8 cellular contexts compared by ENCODE assay signal in the genomic region with DNA sequence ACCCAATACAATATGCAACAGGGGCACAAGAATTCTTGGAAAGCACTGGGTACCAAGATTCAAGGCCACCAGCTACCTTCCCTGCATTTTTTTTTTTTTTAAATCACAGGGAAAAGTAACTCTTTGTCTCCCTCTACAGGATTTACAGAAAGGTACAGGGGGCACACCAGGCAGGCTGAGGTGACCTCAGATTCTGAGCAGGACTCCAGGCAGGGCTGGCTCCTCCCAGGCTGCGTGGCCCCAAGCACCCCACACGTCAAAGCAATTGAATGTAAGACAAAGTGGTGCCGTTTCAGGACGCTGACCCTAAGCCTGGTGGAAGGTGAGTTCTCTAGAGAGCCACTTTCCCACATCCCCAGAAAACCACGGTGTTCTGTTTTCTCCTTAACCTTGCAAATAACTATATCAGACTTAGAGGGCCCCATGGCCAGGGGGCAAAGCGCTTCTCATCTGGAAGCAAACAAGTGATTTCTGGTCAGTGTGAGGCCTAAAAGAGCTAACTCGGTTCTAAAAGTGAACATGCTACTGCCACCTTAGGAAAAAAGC.
DNase-seq lines count a peak whose midpoint lies in the region; ATAC-seq and TF ChIP-seq lines count a peak whose summit lies in the region.

No MANE protein-coding gene starts in this region.

- no peaks in the 10 kb centered on the region for H3K36me3 ChIP-seq in CD4-positive, alpha-beta memory T cell (ENCODE audit: insufficient read depth, low read length)
- no peaks in the 10 kb centered on the region for H3K36me3 ChIP-seq in Loucy (ENCODE audit: insufficient read depth, low read length)

- TF ChIP-seq CTCF in Loucy (conservative IDR thresholded peaks at IDR 0.05; ENCODE audit: low read length) (peak; percentile 82), VCaP (conservative IDR thresholded peaks at IDR 0.05) (peak; percentile 83), nephron progenitor cell (IDR thresholded peaks at IDR 0.05) (peak; percentile 77)

- H2AFZ ChIP-seq in Loucy (ENCODE audit: low read length), result no peak overlapping the region

- no peaks in the 10 kb centered on the region for H3F3A ChIP-seq in Loucy (ENCODE audit: low read depth)

- H3K9me3 Mint-ChIP-seq in CD4-positive, alpha-beta memory T cell, result no peaks in the 10 kb centered on the region
- H3K9me3 Mint-ChIP-seq in nephron progenitor cell, result no peaks in the 10 kb centered on the region

- H3K9me2 ChIP-seq in Loucy (replicated peaks; ENCODE audit: low read depth, low read length), result no peaks in the 10 kb centered on the region

- POLR2A ChIA-PET in CD4-positive, alpha-beta memory T cell (lab: Charles Lee; ENCODE audit: partially characterized antibody), result no interaction called here

- no peaks in the 10 kb centered on the region for H3K27me3 ChIP-seq in CD4-positive, alpha-beta memory T cell (ENCODE audit: insufficient read depth, low read length)
- H3K27me3 ChIP-seq in Loucy (ENCODE audit: insufficient read depth, low read length, poor library complexity, severe bottlenecking), result no peaks in the 10 kb centered on the region

- peak; percentile 65 for ATAC-seq in GM18511 (IDR thresholded peaks at IDR 0.05; ENCODE audit: unreplicated experiment)

- H3K4me3 ChIP-seq in CD4-positive, alpha-beta memory T cell (ENCODE audit: low read length in 2 of 2), result no peak overlapping the region
- no peak overlapping the region for H3K4me3 ChIP-seq in Loucy (ENCODE audit: low read length, poor library complexity, severe bottlenecking)

- H4K20me1 ChIP-seq in Loucy (ENCODE audit: insufficient read depth, low read length, poor library complexity, severe bottlenecking), result no peaks in the 10 kb centered on the region

- no peaks in the 10 kb centered on the region for H3K9me3 ChIP-seq in CD4-positive, alpha-beta memory T cell (ENCODE audit: control insufficient read depth in 1 of 2, low read length in 2 of 2)
- H3K9me3 ChIP-seq in Loucy (ENCODE audit: insufficient read depth, low read depth, low read length), result no peaks in the 10 kb centered on the region

- H3K4me1 Mint-ChIP-seq in CD4-positive, alpha-beta memory T cell, result no peaks in the 10 kb centered on the region
- H3K4me1 Mint-ChIP-seq in nephron progenitor cell, result peaks cover 17% of the 10 kb centered on the region

- CTCF ChIA-PET in CD4-positive, alpha-beta memory T cell (lab: Charles Lee; ENCODE audit: partially characterized antibody), result interaction anchor here (0.6 to 3.7 kb wide), 10 partner anchors 9 to 812 kb away, joined by 3 to 32 read pairs (median 3); no protein-coding TSS in a partner anchor

- peak in 4 of 5 donors; percentile 17 to 30 (median 26) for DNase-seq in CD4-positive, alpha-beta memory T cell
- peak; percentile 17 for DNase-seq in fibroblast of gingiva (ENCODE audit: low read depth)
- DNase-seq in nephron progenitor cell, result peak; percentile 57
- no peak for DNase-seq in C1 segment of cervical spinal cord (lab: John Stamatoyannopoulos, UW)
- no peak for DNase-seq in globus pallidus (ENCODE audit: low spot score)

- no peak overlapping the region for H3K27ac Mint-ChIP-seq in CD4-positive, alpha-beta memory T cell
- H3K27ac Mint-ChIP-seq in nephron progenitor cell, result no peak overlapping the region

- peaks cover 0 to 5% of the 10 kb centered on the region in 2 donors for H3K27me3 Mint-ChIP-seq in CD4-positive, alpha-beta memory T cell
- H3K27me3 Mint-ChIP-seq in nephron progenitor cell (ENCODE audit: low read depth, poor library complexity), result no peaks in the 10 kb centered on the region

- no peaks in the 10 kb centered on the region for H3K79me2 ChIP-seq in Loucy (ENCODE audit: insufficient read depth, low read length)

- H3K4me2 ChIP-seq in Loucy (ENCODE audit: low read depth, low read length, poor library complexity, severe bottlenecking), result no peak overlapping the region

- H3K4me1 ChIP-seq in CD4-positive, alpha-beta memory T cell (ENCODE audit: insufficient read depth, low read length), result no peaks in the 10 kb centered on the region
- no peaks in the 10 kb centered on the region for H3K4me1 ChIP-seq in Loucy (ENCODE audit: insufficient read depth, low read length, poor library complexity, severe bottlenecking)

- no peaks in the 10 kb centered on the region for H3K36me3 Mint-ChIP-seq in CD4-positive, alpha-beta memory T cell
- H3K36me3 Mint-ChIP-seq in nephron progenitor cell (ENCODE audit: low read depth), result peaks cover 55% of the 10 kb centered on the region

- intact Hi-C loops in CD4-positive, alpha-beta memory T cell (cut with micrococcal nuclease), result loop anchor here (1.0 to 5.0 kb wide), 2 partner anchors 300 to 690 kb away; no protein-coding TSS in a partner anchor

- H3K27ac ChIP-seq in CD4-positive, alpha-beta memory T cell (ENCODE audit: low read depth, low read length), result no peak overlapping the region
- H3K27ac ChIP-seq in VCaP, result peak overlapping the region; percentile 71; the same call in 1 of the 2 replicates

- no peak overlapping the region for H3K4me3 Mint-ChIP-seq in CD4-positive, alpha-beta memory T cell
- H3K4me3 Mint-ChIP-seq in nephron progenitor cell, result no peak overlapping the region

- H3K9ac ChIP-seq in Loucy (ENCODE audit: low read depth, low read length, poor library complexity, severe bottlenecking), result no peak overlapping the region

Comparison
In these comparisons a context has a peak if more than half of its experiments do, and no peak if none do; other contexts are left out.
1. DNase-seq: peak in CD4-positive, alpha-beta memory T cell (4 of 5), fibroblast of gingiva (single experiment) and nephron progenitor cell (single experiment); none in C1 segment of cervical spinal cord (0 of 14) and globus pallidus (single experiment).
2. Peak in every context shown above with its lines, with median percentiles within 50 percentile points of each other: CTCF ChIP-seq.